2 cellular contexts compared by ENCODE assay signal in the genomic region with DNA sequence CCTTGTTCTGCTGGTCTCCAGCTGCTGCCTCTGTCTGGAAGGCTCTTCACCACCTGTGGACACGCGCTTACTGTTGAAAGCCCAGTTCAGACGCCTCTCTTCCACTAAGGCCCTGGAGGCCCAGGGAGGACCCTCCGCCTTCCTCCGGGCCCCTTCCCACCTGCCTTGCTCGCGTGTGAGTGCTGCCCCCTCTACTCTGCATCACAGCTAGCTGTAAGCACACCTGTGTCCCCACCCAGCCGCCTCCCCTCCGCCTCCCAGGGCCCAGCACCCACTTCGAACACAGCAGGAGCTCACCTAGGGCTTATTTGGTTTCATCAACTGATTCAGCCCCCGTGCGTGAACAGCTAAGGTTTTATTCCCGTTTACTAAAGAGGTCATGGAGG.
TF ChIP-seq lines count a peak whose summit lies in the region.

No MANE protein-coding gene starts in this region.

TF ChIP-seq in IMR-90, 13 proteins besides CTCF, POLR2A, EP300 and RAD21:
- TF ChIP-seq, protein P1, sequence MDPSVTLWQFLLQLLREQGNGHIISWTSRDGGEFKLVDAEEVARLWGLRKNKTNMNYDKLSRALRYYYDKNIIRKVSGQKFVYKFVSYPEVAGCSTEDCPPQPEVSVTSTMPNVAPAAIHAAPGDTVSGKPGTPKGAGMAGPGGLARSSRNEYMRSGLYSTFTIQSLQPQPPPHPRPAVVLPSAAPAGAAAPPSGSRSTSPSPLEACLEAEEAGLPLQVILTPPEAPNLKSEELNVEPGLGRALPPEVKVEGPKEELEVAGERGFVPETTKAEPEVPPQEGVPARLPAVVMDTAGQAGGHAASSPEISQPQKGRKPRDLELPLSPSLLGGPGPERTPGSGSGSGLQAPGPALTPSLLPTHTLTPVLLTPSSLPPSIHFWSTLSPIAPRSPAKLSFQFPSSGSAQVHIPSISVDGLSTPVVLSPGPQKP (IDR thresholded peaks at IDR 0.05; ENCODE audit: borderline replicate concordance, low read depth, low read length), result no peak
- TF ChIP-seq CHD1 (IDR thresholded peaks at IDR 0.05; ENCODE audit: low read depth, low read length) (no peak), MAZ (IDR thresholded peaks at IDR 0.05; ENCODE audit: borderline replicate concordance, low read depth, low read length) (no peak)

TF ChIP-seq in H1, 55 proteins besides CTCF, POLR2A, EP300 and RAD21:
- TF ChIP-seq TAF7 (optimal IDR thresholded peaks at IDR 0.05; ENCODE audit: borderline replicate concordance, low read depth, low read length) (no peak), RXRA (IDR thresholded peaks at IDR 0.05; ENCODE audit: insufficient read depth, low read depth, low read length) (no peak), SP4 (IDR thresholded peaks at IDR 0.05; ENCODE audit: low read length) (no peak), SIN3A (conservative IDR thresholded peaks at IDR 0.05 in 1 of 2, IDR thresholded peaks at IDR 0.05 in 1 of 2; ENCODE audit: low read depth in 1 of 2, low read length in 2 of 2) (no peak), SRF (IDR thresholded peaks at IDR 0.05; ENCODE audit: low read depth, low read length) (no peak), BCL11A (IDR thresholded peaks at IDR 0.05; ENCODE audit: low read depth in 2 of 2, low read length in 2 of 2) (no peak), CBX5 (IDR thresholded peaks at IDR 0.05; ENCODE audit: low read depth, low read length) (no peak), HDAC6 (IDR thresholded peaks at IDR 0.05; ENCODE audit: low read depth, low read length) (no peak), FOSL1 (IDR thresholded peaks at IDR 0.05; ENCODE audit: insufficient read depth, low read depth, low read length) (no peak)
- TF ChIP-seq, protein P2, sequence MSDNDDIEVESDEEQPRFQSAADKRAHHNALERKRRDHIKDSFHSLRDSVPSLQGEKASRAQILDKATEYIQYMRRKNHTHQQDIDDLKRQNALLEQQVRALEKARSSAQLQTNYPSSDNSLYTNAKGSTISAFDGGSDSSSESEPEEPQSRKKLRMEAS (IDR thresholded peaks at IDR 0.05), result no peak
